In genomic region chr22:38051900-38052862, GRCh38 we compare ENCODE assay signal across 1 cellular context.
TF ChIP-seq lines count a peak whose summit lies in the region.

No MANE protein-coding gene starts in this region.

TF ChIP-seq in HepG2, 621 proteins besides CTCF, POLR2A, EP300 and RAD21 (continued from another document and continues in another):
- TF ChIP-seq MAX (IDR thresholded peaks at IDR 0.05): peak; percentile 83
- no peak for TF ChIP-seq MAFG (CRISPR knock-in tag; IDR thresholded peaks at IDR 0.05)
- no peak for TF ChIP-seq ZIK1 (CRISPR knock-in tag; IDR thresholded peaks at IDR 0.05; ENCODE audit: borderline replicate concordance, low read depth)
- peak; percentile 44; the same call in 1 of the 2 replicates for TF ChIP-seq ZNF691 (CRISPR knock-in tag; IDR thresholded peaks at IDR 0.05; ENCODE audit: borderline replicate concordance, low read depth)
- TF ChIP-seq ZNF205 (CRISPR knock-in tag; IDR thresholded peaks at IDR 0.05): peak; percentile 38; the same call in 1 of the 2 replicates
- TF ChIP-seq ZNF670 (CRISPR knock-in tag; IDR thresholded peaks at IDR 0.05; ENCODE audit: borderline replicate concordance): no peak
- no peak for TF ChIP-seq RORA (CRISPR knock-in tag; IDR thresholded peaks at IDR 0.05)
- TF ChIP-seq KLF13 (CRISPR knock-in tag; IDR thresholded peaks at IDR 0.05): no peak
- peak; percentile 60 for TF ChIP-seq FOSL2 (CRISPR knock-in tag; IDR thresholded peaks at IDR 0.05)
- peak; percentile 77; the same call in 1 of the 2 replicates for TF ChIP-seq ZNF350 (CRISPR knock-in tag; IDR thresholded peaks at IDR 0.05; ENCODE audit: borderline replicate concordance, low read depth)
- peak; percentile 51 for TF ChIP-seq ZSCAN21 (CRISPR knock-in tag; IDR thresholded peaks at IDR 0.05; ENCODE audit: borderline replicate concordance)
- no peak for TF ChIP-seq ZBTB3 (CRISPR knock-in tag; IDR thresholded peaks at IDR 0.05; ENCODE audit: borderline replicate concordance, low read depth)
- TF ChIP-seq DMTF1 (CRISPR knock-in tag; IDR thresholded peaks at IDR 0.05): no peak
- peak; percentile 24; the same call in 1 of the 2 replicates for TF ChIP-seq NRL (CRISPR knock-in tag; IDR thresholded peaks at IDR 0.05; ENCODE audit: borderline replicate concordance)
- TF ChIP-seq STAT5B (CRISPR knock-in tag; IDR thresholded peaks at IDR 0.05): no peak
- TF ChIP-seq ZBTB46 (CRISPR knock-in tag; IDR thresholded peaks at IDR 0.05; ENCODE audit: borderline replicate concordance): no peak
- TF ChIP-seq MZF1 (CRISPR knock-in tag; IDR thresholded peaks at IDR 0.05; ENCODE audit: borderline replicate concordance): no peak
- no peak; the same call in 1 of the 2 replicates for TF ChIP-seq TIGD3 (CRISPR knock-in tag; IDR thresholded peaks at IDR 0.05; ENCODE audit: borderline replicate concordance)
- TF ChIP-seq ZNF580 (CRISPR knock-in tag; IDR thresholded peaks at IDR 0.05; ENCODE audit: borderline replicate concordance, low read depth): peak; percentile 27; the same call in 1 of the 2 replicates
- 0 out of 2 replicates have a peak, but pooled peaks have one; percentile 37 for TF ChIP-seq ZNF224 (CRISPR knock-in tag; IDR thresholded peaks at IDR 0.05)
- TF ChIP-seq MXD3 (CRISPR knock-in tag; IDR thresholded peaks at IDR 0.05): peak; percentile 63; the same call in 1 of the 2 replicates
- TF ChIP-seq ZFP82 (CRISPR knock-in tag; IDR thresholded peaks at IDR 0.05; ENCODE audit: borderline replicate concordance): no peak
- TF ChIP-seq SNAPC5 (CRISPR knock-in tag; IDR thresholded peaks at IDR 0.05; ENCODE audit: borderline replicate concordance): no peak
- TF ChIP-seq ZNF768 (CRISPR knock-in tag; IDR thresholded peaks at IDR 0.05): peak; percentile 40; the same call in 1 of the 2 replicates
- TF ChIP-seq MIXL1 (CRISPR knock-in tag; IDR thresholded peaks at IDR 0.05): peak; percentile 78; the same call in 1 of the 2 replicates
- peak; percentile 45; the same call in 1 of the 2 replicates for TF ChIP-seq ZNF451 (CRISPR knock-in tag; IDR thresholded peaks at IDR 0.05)
- no peak for TF ChIP-seq KDM6A (CRISPR knock-in tag; IDR thresholded peaks at IDR 0.05; ENCODE audit: low read depth)
- TF ChIP-seq MEIS1 (CRISPR knock-in tag; IDR thresholded peaks at IDR 0.05; ENCODE audit: borderline replicate concordance): peak; percentile 70; the same call in 1 of the 2 replicates
- TF ChIP-seq HDAC1 (CRISPR knock-in tag; IDR thresholded peaks at IDR 0.05): peak; percentile 61
- peak; percentile 46 for TF ChIP-seq CBX1 (IDR thresholded peaks at IDR 0.05; ENCODE audit: low read depth)
- no peak for TF ChIP-seq MTA1 (CRISPR knock-in tag; IDR thresholded peaks at IDR 0.05; ENCODE audit: borderline replicate concordance)
- no peak for TF ChIP-seq ZNF720 (CRISPR knock-in tag; IDR thresholded peaks at IDR 0.05)
- peak; percentile 45; the same call in 1 of the 2 replicates for TF ChIP-seq DRAP1 (CRISPR knock-in tag; IDR thresholded peaks at IDR 0.05)
- TF ChIP-seq ZNF792 (CRISPR knock-in tag; IDR thresholded peaks at IDR 0.05): peak; percentile 84; the same call in 1 of the 2 replicates
- TF ChIP-seq SOX6 (IDR thresholded peaks at IDR 0.05): no peak
- TF ChIP-seq SOX6 (CRISPR knock-in tag; IDR thresholded peaks at IDR 0.05): peak; percentile 51
- no peak for TF ChIP-seq HNRNPK (IDR thresholded peaks at IDR 0.05; ENCODE audit: low read depth, low read length, poor library complexity, severe bottlenecking)
- TF ChIP-seq HOXA3 (CRISPR knock-in tag; IDR thresholded peaks at IDR 0.05): peak; percentile 61; the same call in 1 of the 2 replicates
- TF ChIP-seq ZNF569 (CRISPR knock-in tag; IDR thresholded peaks at IDR 0.05; ENCODE audit: borderline replicate concordance): no peak
- TF ChIP-seq ZBTB20 (CRISPR knock-in tag; IDR thresholded peaks at IDR 0.05; ENCODE audit: borderline replicate concordance, low read depth): no peak; the same call in 1 of the 2 replicates
- peak; percentile 63; the same call in 1 of the 2 replicates for TF ChIP-seq ZNF607 (CRISPR knock-in tag; IDR thresholded peaks at IDR 0.05; ENCODE audit: borderline replicate concordance)
- 0 out of 2 replicates have a peak, but pooled peaks have one; percentile 51 for TF ChIP-seq ZNF567 (CRISPR knock-in tag; IDR thresholded peaks at IDR 0.05; ENCODE audit: borderline replicate concordance)
- TF ChIP-seq ZGPAT (CRISPR knock-in tag; IDR thresholded peaks at IDR 0.05): peak; percentile 80; the same call in 1 of the 2 replicates
- peak; percentile 36; the same call in 1 of the 2 replicates for TF ChIP-seq FOXP4 (CRISPR knock-in tag; IDR thresholded peaks at IDR 0.05)
- no peak for TF ChIP-seq ZNF704 (CRISPR knock-in tag; IDR thresholded peaks at IDR 0.05; ENCODE audit: borderline replicate concordance)
- no peak for TF ChIP-seq NR2F6 (IDR thresholded peaks at IDR 0.05)
- TF ChIP-seq NR2F6 (CRISPR knock-in tag; IDR thresholded peaks at IDR 0.05): peak; percentile 53; the same call in 1 of the 2 replicates
- TF ChIP-seq HBP1 (CRISPR knock-in tag; IDR thresholded peaks at IDR 0.05; ENCODE audit: low read depth): no peak
- TF ChIP-seq RBM39 (IDR thresholded peaks at IDR 0.05; ENCODE audit: low read depth, low read length, poor library complexity, severe bottlenecking): peak; percentile 45
- peak; percentile 79 for TF ChIP-seq GATAD2A (CRISPR knock-in tag; IDR thresholded peaks at IDR 0.05)
- TF ChIP-seq SALL2 (CRISPR knock-in tag; IDR thresholded peaks at IDR 0.05): peak; percentile 62; the same call in 1 of the 2 replicates
- peak; percentile 43; the same call in 1 of the 2 replicates for TF ChIP-seq ARNTL (CRISPR knock-in tag; IDR thresholded peaks at IDR 0.05)
- TF ChIP-seq ELF1 (CRISPR knock-in tag; IDR thresholded peaks at IDR 0.05): peak; percentile 45
- peak; percentile 86 for TF ChIP-seq ZNF274 (CRISPR knock-in tag; IDR thresholded peaks at IDR 0.05)
- peak; percentile 61; the same call in 1 of the 2 replicates for TF ChIP-seq ZNF614 (CRISPR knock-in tag; IDR thresholded peaks at IDR 0.05; ENCODE audit: borderline replicate concordance)
- TF ChIP-seq RARA (CRISPR knock-in tag; IDR thresholded peaks at IDR 0.05): peak; percentile 16; the same call in 1 of the 2 replicates
- TF ChIP-seq ZMYM4 (CRISPR knock-in tag; IDR thresholded peaks at IDR 0.05): 0 out of 2 replicates have a peak, but pooled peaks have one; percentile 47
